ENCODE assay signal across 31 cellular contexts in genomic region chr2:135097532-135098231, GRCh38. TPM values are rescaled to one million over a fixed set of nuclear protein-coding genes. Genes with fewer than 3 reads are reported as not detected.
"Had no signal": no experiment of that assay in that cellular context is flagged by ENCODE, and none has a peak within 500 bp of the region (broad histone marks: within the 10 kb centered on the region; RNA-seq: fewer than 3 reads in every experiment).

No MANE protein-coding gene starts in this region.

- DNase-seq: dorsolateral prefrontal cortex; effector CD4-positive, alpha-beta T cell; hypothalamus; immature natural killer cell; left ventricle myocardium superior; lower lobe of right lung; natural killer cell; stimulated activated CD4-positive, alpha-beta T cell treated with anti-CD3 and anti-CD28 coated beads, Interleukin-12 subunit alpha, Interleukin-12 subunit beta, amount 100 ng/mL, for 4 hours; stimulated activated CD4-positive, alpha-beta T cell treated with anti-CD3 and anti-CD28 coated beads, Interleukin-1b, Interleukin-23, amount 100 ng/mL, for 48 hours; stimulated activated CD4-positive, alpha-beta T cell treated with anti-CD3 and anti-CD28 coated beads, Interleukin-4, amount 100 ng/mL, for 1 hour; stimulated activated CD8-positive, alpha-beta memory T cell treated with anti-CD3 and anti-CD28 coated beads, Interleukin-4, amount 100 ng/mL, for 48 hours; stimulated activated naive CD4-positive, alpha-beta T cell; stimulated activated naive CD8-positive, alpha-beta T cell treated with anti-CD3 and anti-CD28 coated beads, Interleukin-15, amount 100 ng/mL, for 72 hours; thyroid gland; trophoblast cell had no signal

- H3K27ac ChIP-seq: dorsolateral prefrontal cortex, epithelial cell of prostate, foreskin keratinocyte, gastroesophageal sphincter, lower lobe of right lung, neutrophil, parathyroid adenoma, suprapubic skin, thyroid gland, vagina had no signal

- H3K36me3 Mint-ChIP-seq: natural killer cell had no signal

- H3K27me3 Mint-ChIP-seq: progenitor cell of endocrine pancreas; stimulated activated naive CD8-positive, alpha-beta T cell treated with anti-CD3 and anti-CD28 coated beads, Interleukin-15, amount 100 ng/mL, for 72 hours had no signal

- H3K9ac ChIP-seq: parathyroid adenoma had no signal

- H3K4me3 ChIP-seq: dorsolateral prefrontal cortex, gastroesophageal sphincter, lower lobe of right lung, smooth muscle cell, suprapubic skin, thyroid gland, vagina had no signal

- H3K27me3 ChIP-seq: dorsolateral prefrontal cortex, foreskin keratinocyte, gastroesophageal sphincter, neutrophil, suprapubic skin, thyroid gland, vagina had no signal

- H3K4me3 Mint-ChIP-seq: immature natural killer cell; natural killer cell; neural crest cell; stimulated activated naive CD8-positive, alpha-beta T cell treated with anti-CD3 and anti-CD28 coated beads, Interleukin-15, amount 100 ng/mL, for 72 hours had no signal

- H3K27ac Mint-ChIP-seq: immature natural killer cell, natural killer cell, progenitor cell of endocrine pancreas had no signal

- H3K4me2 ChIP-seq: smooth muscle cell had no signal

- H3K9me3 ChIP-seq: gastroesophageal sphincter, lower lobe of right lung, neutrophil, suprapubic skin, thyroid gland, vagina had no signal

- ATAC-seq: esophagus mucosa; gastroesophageal sphincter; left ventricle myocardium superior; lower lobe of right lung; natural killer cell; sciatic nerve; stimulated activated naive CD8-positive, alpha-beta T cell treated with anti-CD3 and anti-CD28 coated beads, Interleukin-15, amount 100 ng/mL, for 72 hours had no signal

- H2AFZ ChIP-seq: parathyroid adenoma had no signal

- H3K9me3 Mint-ChIP-seq: immature natural killer cell; natural killer cell; stimulated activated naive CD8-positive, alpha-beta T cell treated with anti-CD3 and anti-CD28 coated beads, Interleukin-15, amount 100 ng/mL, for 72 hours had no signal

- H3K4me1 Mint-ChIP-seq: neural crest cell had no signal

- H3K4me1 ChIP-seq: parathyroid adenoma, suprapubic skin, thyroid gland had no signal

RNA-seq across cellular contexts. Expression of gene MAP3K19, which starts 50.4 kb away (rescaled TPM):
- total RNA-seq: esophagus mucosa, foreskin keratinocyte, gastroesophageal sphincter, left ventricle myocardium superior, mononuclear cell, natural killer cell, neural crest cell, omental fat pad, progenitor cell of endocrine pancreas, smooth muscle cell, suprapubic skin, ureter, vagina had no signal
- polyA plus RNA-seq: foreskin keratinocyte, immature natural killer cell, keratinocyte had no signal
